8 cellular contexts compared by ENCODE assay signal in the genomic region with DNA sequence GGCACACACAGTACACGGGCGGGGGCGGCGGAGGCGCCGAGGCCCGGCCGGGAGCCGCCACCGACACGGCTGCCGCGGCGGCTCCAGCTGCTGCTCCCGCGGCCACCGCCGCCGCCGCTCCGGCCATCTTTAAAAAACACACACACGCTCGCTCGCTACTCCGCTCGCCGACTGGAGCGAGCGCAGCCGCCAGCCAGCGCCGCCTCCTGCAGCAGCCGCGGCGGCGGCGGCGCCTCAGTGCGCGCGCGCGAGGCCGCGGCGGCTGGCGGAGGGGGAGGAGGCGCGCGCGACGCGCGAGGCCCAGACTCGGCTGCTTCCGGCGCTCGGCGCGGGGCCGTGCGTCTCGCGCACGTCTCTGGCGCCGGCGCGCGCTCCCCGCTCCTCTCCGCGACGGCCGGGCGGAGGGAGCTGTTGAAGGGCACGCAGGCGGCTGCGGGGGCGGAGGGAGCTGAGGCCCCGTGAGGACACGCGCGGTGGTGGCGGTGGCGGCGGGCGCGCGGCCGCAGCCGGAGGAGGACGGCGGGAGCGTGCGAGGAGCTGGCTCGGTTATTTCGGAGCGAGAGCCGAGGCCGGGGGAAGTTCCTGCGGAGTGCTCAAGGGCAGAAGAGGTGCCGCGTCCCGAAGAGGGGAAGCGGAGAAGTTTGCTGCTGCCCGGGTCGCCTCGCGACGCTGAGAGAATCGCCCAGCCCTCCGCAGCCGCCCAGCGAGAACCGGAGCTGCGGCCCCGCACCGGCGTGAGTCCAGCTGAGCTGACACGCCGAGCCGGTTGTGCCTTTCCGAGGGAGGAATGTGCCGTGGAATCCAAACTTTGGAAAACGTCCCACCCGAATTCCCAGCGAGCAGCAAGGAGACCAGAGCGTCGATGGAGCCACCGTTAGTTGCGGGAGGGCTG. TPM values are rescaled to one million over a fixed set of nuclear protein-coding genes. Genes with fewer than 3 reads are reported as not detected.
DNase-seq lines count a peak whose midpoint lies in the region; ATAC-seq, FAIRE-seq and TF ChIP-seq lines count a peak whose summit lies in the region.

A gene with protein sequence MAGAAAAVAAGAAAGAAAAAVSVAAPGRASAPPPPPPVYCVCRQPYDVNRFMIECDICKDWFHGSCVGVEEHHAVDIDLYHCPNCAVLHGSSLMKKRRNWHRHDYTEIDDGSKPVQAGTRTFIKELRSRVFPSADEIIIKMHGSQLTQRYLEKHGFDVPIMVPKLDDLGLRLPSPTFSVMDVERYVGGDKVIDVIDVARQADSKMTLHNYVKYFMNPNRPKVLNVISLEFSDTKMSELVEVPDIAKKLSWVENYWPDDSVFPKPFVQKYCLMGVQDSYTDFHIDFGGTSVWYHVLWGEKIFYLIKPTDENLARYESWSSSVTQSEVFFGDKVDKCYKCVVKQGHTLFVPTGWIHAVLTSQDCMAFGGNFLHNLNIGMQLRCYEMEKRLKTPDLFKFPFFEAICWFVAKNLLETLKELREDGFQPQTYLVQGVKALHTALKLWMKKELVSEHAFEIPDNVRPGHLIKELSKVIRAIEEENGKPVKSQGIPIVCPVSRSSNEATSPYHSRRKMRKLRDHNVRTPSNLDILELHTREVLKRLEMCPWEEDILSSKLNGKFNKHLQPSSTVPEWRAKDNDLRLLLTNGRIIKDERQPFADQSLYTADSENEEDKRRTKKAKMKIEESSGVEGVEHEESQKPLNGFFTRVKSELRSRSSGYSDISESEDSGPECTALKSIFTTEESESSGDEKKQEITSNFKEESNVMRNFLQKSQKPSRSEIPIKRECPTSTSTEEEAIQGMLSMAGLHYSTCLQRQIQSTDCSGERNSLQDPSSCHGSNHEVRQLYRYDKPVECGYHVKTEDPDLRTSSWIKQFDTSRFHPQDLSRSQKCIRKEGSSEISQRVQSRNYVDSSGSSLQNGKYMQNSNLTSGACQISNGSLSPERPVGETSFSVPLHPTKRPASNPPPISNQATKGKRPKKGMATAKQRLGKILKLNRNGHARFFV (minus strand): TSS at position 173 of the 892 bp plus-strand sequence. CDS start 46 bp downstream, at position 127.

- peak within 1 kb of the TSS; percentile 93 for H3K4me3 Mint-ChIP-seq in activated B cell treated with CpG ODN at 0.5 μM for 24 hours

- H3K36me3 ChIP-seq in A673 (ENCODE audit: insufficient read depth, low read length, poor library complexity, severe bottlenecking) (no peaks in the 10 kb centered on the region), bronchial epithelial cell (ENCODE audit: control insufficient read depth, insufficient read depth, low read length) (no peaks in the 10 kb centered on the region)

- no peaks in the 10 kb centered on the region for H3K27me3 Mint-ChIP-seq in activated B cell treated with CpG ODN at 0.5 μM for 24 hours

- BruUV-seq in A673 (replicated peaks; lab: Mats Ljungman, UMichigan), result TSS peak; percentile 59

- H3K4me3 ChIP-seq in A673 (ENCODE audit: low read depth, low read length, poor library complexity, severe bottlenecking) (peak within 1 kb of the TSS; percentile 84), bronchial epithelial cell (ENCODE audit: low read depth, low read length) (peak within 1 kb of the TSS; percentile 84)

- intact Hi-C loops in A673 (cut with micrococcal nuclease; ENCODE audit: unreplicated experiment) (loop anchor here (10.0 kb wide), 1 partner anchor 318 kb away; no protein-coding TSS in a partner anchor), activated B cell treated with CpG ODN at 0.5 μM for 24 hours (cut with micrococcal nuclease) (loop anchor here (1.0 to 10.0 kb wide), 4 partner anchors 33 to 838 kb away; a partner anchor contains a TSS)

- peak within 1 kb of the TSS; percentile 95 for H3K27ac Mint-ChIP-seq in activated B cell treated with CpG ODN at 0.5 μM for 24 hours

- peak within 1 kb of the TSS; percentile 77 for H3K27ac ChIP-seq in A673 (ENCODE audit: low read depth, low read length, poor library complexity, severe bottlenecking)

- POLR2A ChIA-PET in A673 (lab: Charles Lee; ENCODE audit: low non-redundant PET) (interaction anchor here (0.6 kb wide), 1 partner anchor 551 kb away, joined by 3 read pairs; no protein-coding TSS in a partner anchor), activated B cell treated with CpG ODN at 0.5 μM for 24 hours (lab: Charles Lee) (interaction anchor here (0.6 to 4.5 kb wide), 24 partner anchors 9 to 818 kb away, joined by 3 to 129 read pairs (median 5); a partner anchor contains a TSS)

- CTCF ChIA-PET in A673 (lab: Charles Lee), result interaction anchor here (0.9 kb wide), 1 partner anchor 267 kb away, joined by 7 read pairs; no protein-coding TSS in a partner anchor
- CTCF ChIA-PET in activated B cell treated with CpG ODN at 0.5 μM for 24 hours (lab: Charles Lee), result interaction anchor here (1.0 to 2.4 kb wide), 6 partner anchors 33 to 149 kb away, joined by 3 to 16 read pairs (median 6); no protein-coding TSS in a partner anchor

- no peaks in the 10 kb centered on the region for H3K4me1 ChIP-seq in A673 (ENCODE audit: insufficient read depth, low read length, poor library complexity, severe bottlenecking)

- peaks cover 33% of the 10 kb centered on the region for H3K4me1 Mint-ChIP-seq in activated B cell treated with CpG ODN at 0.5 μM for 24 hours

- ATAC-seq in GM18868 (IDR thresholded peaks at IDR 0.05; ENCODE audit: unreplicated experiment), result peak; percentile 68
- peak; percentile 61 for ATAC-seq in HG03108 (IDR thresholded peaks at IDR 0.05; ENCODE audit: unreplicated experiment)
- peak; percentile 70 for ATAC-seq in activated B cell treated with CpG ODN at 0.5 μM for 24 hours (ENCODE audit: low read depth)

- no peaks in the 10 kb centered on the region for H3K27me3 ChIP-seq in A673 (replicated peaks; ENCODE audit: insufficient read depth, low read depth, low read length, poor library complexity)
- no peaks in the 10 kb centered on the region for H3K27me3 ChIP-seq in bronchial epithelial cell (ENCODE audit: control insufficient read depth, insufficient read depth, low read length)

- H3K9me3 Mint-ChIP-seq in activated B cell treated with CpG ODN at 0.5 μM for 24 hours, result no peaks in the 10 kb centered on the region

- TF ChIP-seq CTCF in A673 (conservative IDR thresholded peaks at IDR 0.05; ENCODE audit: low read depth, low read length) (no peak), activated B cell treated with CpG ODN at 0.5 μM for 24 hours (IDR thresholded peaks at IDR 0.05) (no peak), bronchial epithelial cell (IDR thresholded peaks at IDR 0.05; ENCODE audit: insufficient read depth, low read length, severe bottlenecking) (no peak)

- H3K9me3 ChIP-seq in A673 (ENCODE audit: low read depth, low read length, poor library complexity, severe bottlenecking), result peaks cover 5% of the 10 kb centered on the region

- peaks cover 15% of the 10 kb centered on the region for H3K36me3 Mint-ChIP-seq in activated B cell treated with CpG ODN at 0.5 μM for 24 hours (ENCODE audit: low read depth)

- FAIRE-seq in bronchial epithelial cell (lab: Jason Lieb, UNC), result no peak

- DNase-seq in A673 (ENCODE audit: low spot score) (peak; percentile 94), NCI-H2227 treated with DMSO at 0.1 percent for 48 hours (lab: John Stamatoyannopoulos, UW) (peak; percentile 88), activated B cell treated with CpG ODN at 0.5 μM for 24 hours (peak; percentile 89), bronchial epithelial cell (ENCODE audit: low read depth) (peak; percentile 67), iris pigment epithelial cell (ENCODE audit: low read depth) (peak; percentile 89), smooth muscle cell of the brain vasculature (ENCODE audit: low read depth, low spot score) (peak; percentile 63)

RNA-seq across cellular contexts. Expression of the gene that starts here (rescaled TPM):
- total RNA-seq in A673 (2021) (9.6 and 11.7 TPM in 2 replicates), activated B cell treated with CpG ODN at 0.5 μM for 24 hours (13.8 and 15.5 TPM in 2 replicates), bronchial epithelial cell (14.7 and 22.1 TPM in 2 replicates)

Comparison
In these comparisons a context has a peak if more than half of its experiments do, and no peak if none do; other contexts are left out.
1. Peak in every context shown above with its lines: DNase-seq, ATAC-seq, H3K4me3 ChIP-seq and H3K27ac ChIP-seq.